Comparison of ENCODE assay signal across 19 cellular contexts in the genomic region with DNA sequence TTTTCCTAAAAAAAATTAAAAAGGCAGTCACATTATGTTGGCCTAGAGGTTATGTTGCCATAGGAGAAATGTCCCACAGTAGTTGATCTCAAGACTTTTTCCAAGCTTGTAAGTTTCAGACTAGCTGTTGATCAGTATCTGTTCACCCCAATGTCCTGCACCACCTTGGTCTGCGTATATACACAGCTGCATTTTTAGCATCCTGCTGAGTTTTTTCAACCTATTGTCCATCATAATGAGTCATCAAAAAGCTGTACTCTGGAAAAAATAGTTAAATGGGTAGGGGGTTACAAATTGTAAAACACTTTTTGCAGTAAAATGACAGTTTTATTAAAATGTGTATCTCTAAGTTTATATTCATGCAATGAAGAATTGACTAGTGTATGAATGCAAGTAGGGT. TPM values are rescaled to one million over a fixed set of nuclear protein-coding genes. Genes with fewer than 3 reads are reported as not detected.
"Had no signal": no experiment of that assay in that cellular context is flagged by ENCODE, and none has a peak within 500 bp of the region (broad histone marks: within the 10 kb centered on the region; RNA-seq: fewer than 3 reads in every experiment).

No MANE protein-coding gene starts in this region.

- H3K4me3 Mint-ChIP-seq: activated naive CD4-positive, alpha-beta T cell treated with anti-CD3 and anti-CD28 coated beads, Interleukin-2, amount 10 ng/mL, durations not matched to agents 7 days and 5 days; natural killer cell treated with Interleukin-12 subunit alpha and Interleukin-12 subunit beta and Interleukin-15 and Interleukin-18, amount 100 ng/mL, for 72 hours; T-helper 1 cell treated with Interleukin-12 subunit alpha and Interleukin-12 subunit beta and Interleukin-4 antibody, amounts not matched to agents 30 μg/mL and 1 μg/mL, for 36 hours had no signal

- DNase-seq: activated CD4-positive, alpha-beta T cell treated with anti-CD3 and anti-CD28 coated beads, Interleukin-2, amount 50 U/mL, for 48 hours; activated naive CD4-positive, alpha-beta T cell treated with anti-CD3 and anti-CD28 coated beads, Interleukin-2, amount 10 ng/mL, durations not matched to agents 7 days and 5 days; body of pancreas; central memory CD4-positive, alpha-beta T cell; cortex of kidney; effector memory CD4-positive, alpha-beta T cell; hippocampal formation; left ventricle myocardium superior; right cardiac atrium; stimulated activated CD4-positive, alpha-beta T cell treated with anti-CD3 and anti-CD28 coated beads, Interleukin-4, amount 100 ng/mL, for 24 hours; stimulated activated naive CD4-positive, alpha-beta T cell; substantia nigra; WERI-Rb-1 had no signal

- H3K9me3 Mint-ChIP-seq: activated naive CD4-positive, alpha-beta T cell treated with anti-CD3 and anti-CD28 coated beads, Interleukin-2, amount 10 ng/mL, durations not matched to agents 7 days and 5 days; activated T-helper 2 cell treated with anti-CD3 and anti-CD28 coated beads, Interferon-gamma antibody, Interleukin-2, Interleukin-4, amounts not matched to agents 10 μg/mL and 5 μg/mL and 100 μg/mL, durations not matched to agents 14 hours and 24 hours and 36 hours; natural killer cell treated with Interleukin-12 subunit alpha and Interleukin-12 subunit beta and Interleukin-15 and Interleukin-18, amount 100 ng/mL, for 72 hours; T-helper 1 cell treated with Interleukin-12 subunit alpha and Interleukin-12 subunit beta and Interleukin-4 antibody, amounts not matched to agents 30 μg/mL and 1 μg/mL, for 36 hours had no signal

- H3K27ac Mint-ChIP-seq: activated naive CD4-positive, alpha-beta T cell treated with anti-CD3 and anti-CD28 coated beads, Interleukin-2, amount 10 ng/mL, durations not matched to agents 7 days and 5 days; activated T-helper 2 cell treated with anti-CD3 and anti-CD28 coated beads, Interferon-gamma antibody, Interleukin-2, Interleukin-4, amounts not matched to agents 10 μg/mL and 5 μg/mL and 100 μg/mL, durations not matched to agents 14 hours and 24 hours and 36 hours; natural killer cell treated with Interleukin-12 subunit alpha and Interleukin-12 subunit beta and Interleukin-15 and Interleukin-18, amount 100 ng/mL, for 72 hours; T-helper 1 cell treated with Interleukin-12 subunit alpha and Interleukin-12 subunit beta and Interleukin-4 antibody, amounts not matched to agents 30 μg/mL and 1 μg/mL, for 36 hours had no signal

- ATAC-seq: body of pancreas; left ventricle myocardium superior; natural killer cell treated with Interleukin-12 subunit alpha and Interleukin-12 subunit beta and Interleukin-15 and Interleukin-18, amount 100 ng/mL, for 72 hours; right cardiac atrium had no signal

- H3K4me1 Mint-ChIP-seq: activated naive CD4-positive, alpha-beta T cell treated with anti-CD3 and anti-CD28 coated beads, Interleukin-2, amount 10 ng/mL, durations not matched to agents 7 days and 5 days had no signal

- H3K27me3 Mint-ChIP-seq: natural killer cell treated with Interleukin-12 subunit alpha and Interleukin-12 subunit beta and Interleukin-15 and Interleukin-18, amount 100 ng/mL, for 72 hours had no signal

- H3K9me3 ChIP-seq: body of pancreas, tibial nerve had no signal

- H3K27me3 ChIP-seq: body of pancreas, tibial nerve had no signal

- H3K4me3 ChIP-seq: body of pancreas, skin epidermis, tibial nerve had no signal

- H3K4me1 ChIP-seq: body of pancreas, tibial nerve had no signal

- H3K27ac ChIP-seq: body of pancreas, skin epidermis, tibial nerve, WERI-Rb-1 had no signal

RNA-seq across cellular contexts. Expression of a gene that starts 53.2 kb away (rescaled TPM):
- total RNA-seq: activated T-helper 2 cell treated with anti-CD3 and anti-CD28 coated beads, Interferon-gamma antibody, Interleukin-2, Interleukin-4, amounts not matched to agents 10 μg/mL and 5 μg/mL and 100 μg/mL, durations not matched to agents 14 hours and 24 hours and 36 hours; left ventricle myocardium superior; mesenteric fat pad; right cardiac atrium had no signal
- polyA plus RNA-seq: right cardiac atrium had no signal
